14 cellular contexts compared by ENCODE assay signal in the genomic region with DNA sequence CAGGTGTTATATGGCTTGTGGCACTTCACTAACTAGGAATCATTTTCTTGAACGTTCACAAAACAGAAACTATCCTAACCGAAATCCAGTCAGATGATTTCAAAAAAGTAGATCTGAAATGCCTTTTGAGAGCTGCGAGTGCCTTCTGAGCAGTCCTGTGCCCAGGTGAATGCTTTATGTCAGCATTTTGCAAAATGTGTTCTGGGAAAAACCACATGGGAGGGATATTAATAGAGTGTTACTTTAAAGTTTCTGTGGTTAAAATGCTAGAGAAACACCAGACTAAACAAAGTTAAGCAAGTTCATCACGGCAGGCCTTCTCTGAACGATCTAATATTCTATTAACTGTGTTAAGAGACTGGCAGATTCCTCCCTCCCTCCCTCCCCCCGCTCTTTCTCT. TPM values are rescaled to one million over a fixed set of nuclear protein-coding genes. Genes with fewer than 3 reads are reported as not detected.
DNase-seq lines count a peak whose midpoint lies in the region; ATAC-seq and TF ChIP-seq lines count a peak whose summit lies in the region.
"Had no signal": no experiment of that assay in that cellular context is flagged by ENCODE, and none has a peak within 500 bp of the region (broad histone marks: within the 10 kb centered on the region; RNA-seq: fewer than 3 reads in every experiment).

No MANE protein-coding gene starts in this region.

- H3K27ac ChIP-seq in BLaER1, result no peak overlapping the region
- no peak overlapping the region for H3K27ac ChIP-seq in CD8-positive, alpha-beta T cell (ENCODE audit: low read depth, low read length)

- H3K27me3 ChIP-seq in BLaER1, result no peaks in the 10 kb centered on the region
- H3K27me3 ChIP-seq in CD8-positive, alpha-beta T cell (ENCODE audit: insufficient read depth, low read length), result no peaks in the 10 kb centered on the region

- H3K4me1 ChIP-seq in BLaER1, result peaks cover 38% of the 10 kb centered on the region
- H3K4me1 ChIP-seq in CD8-positive, alpha-beta T cell (ENCODE audit: insufficient read depth, low read length), result peaks cover 6% of the 10 kb centered on the region

- CTCF ChIA-PET in CD8-positive, alpha-beta T cell (lab: Charles Lee), result no interaction called here

- no peaks in the 10 kb centered on the region for H3K9me3 ChIP-seq in BLaER1
- H3K9me3 ChIP-seq in CD8-positive, alpha-beta T cell (ENCODE audit: low read length), result no peaks in the 10 kb centered on the region

- intact Hi-C loops in CD8-positive, alpha-beta T cell (cut with DNase I, micrococcal nuclease), result loop anchor here (5.0 kb wide), 2 partner anchors 144 to 154 kb away; no protein-coding TSS in a partner anchor

- peak overlapping the region; percentile 5 for H3K4me3 Mint-ChIP-seq in CD8-positive, alpha-beta T cell
- peak overlapping the region; percentile 82 for H3K4me3 Mint-ChIP-seq in T-helper 2 cell treated with Interferon-gamma antibody and Interleukin-4, amounts not matched to agents 5 μg/mL and 100 μg/mL, for 36 hours
- H3K4me3 Mint-ChIP-seq in immature natural killer cell, result peak overlapping the region in 4 of 5 donors; percentile 49 to 97 (median 92)

- H4K20me1 ChIP-seq in BLaER1, result no peaks in the 10 kb centered on the region

- H3K9ac ChIP-seq in BLaER1, result no peak overlapping the region

- H3K9me3 Mint-ChIP-seq in CD8-positive, alpha-beta T cell, result no peaks in the 10 kb centered on the region
- peaks cover 5% of the 10 kb centered on the region for H3K9me3 Mint-ChIP-seq in T-helper 2 cell treated with Interferon-gamma antibody and Interleukin-4, amounts not matched to agents 5 μg/mL and 100 μg/mL, for 36 hours
- no peaks in the 10 kb centered on the region for H3K9me3 Mint-ChIP-seq in immature natural killer cell

- H3K27me3 Mint-ChIP-seq in CD8-positive, alpha-beta T cell (ENCODE audit: low read depth), result peaks cover 5% of the 10 kb centered on the region
- no peaks in the 10 kb centered on the region for H3K27me3 Mint-ChIP-seq in T-helper 2 cell treated with Interferon-gamma antibody and Interleukin-4, amounts not matched to agents 5 μg/mL and 100 μg/mL, for 36 hours (ENCODE audit: low read depth)
- peaks cover 0 to 9% (median 3%) of the 10 kb centered on the region in 3 donors for H3K27me3 Mint-ChIP-seq in immature natural killer cell (ENCODE audit: low read depth in 3 of 3)

- DNase-seq in CD8-positive, alpha-beta T cell, result no peak
- no peak for DNase-seq in T-helper 2 cell treated with Interferon-gamma antibody and Interleukin-4, amounts not matched to agents 5 μg/mL and 100 μg/mL, for 36 hours (ENCODE audit: low spot score)
- DNase-seq in immature natural killer cell, result no peak
- DNase-seq in effector CD8-positive, alpha-beta T cell (lab: John Stamatoyannopoulos, UW), result no peak
- DNase-seq: AML-193, caudate nucleus, DMS153, H7, kidney glomerular epithelial cell, NCI-H2029 treated with DMSO at 0.1 percent for 48 hours, NCI-H524 treated with DMSO at 0.1 percent for 48 hours had no signal

- no peak overlapping the region for H3K4me3 ChIP-seq in BLaER1
- H3K4me3 ChIP-seq in CD8-positive, alpha-beta T cell (ENCODE audit: low read depth, low read length), result no peak overlapping the region

- H3K36me3 ChIP-seq in BLaER1, result no peaks in the 10 kb centered on the region
- H3K36me3 ChIP-seq in CD8-positive, alpha-beta T cell (ENCODE audit: insufficient read depth, low read length), result no peaks in the 10 kb centered on the region

- no peaks in the 10 kb centered on the region for H3K36me3 Mint-ChIP-seq in CD8-positive, alpha-beta T cell
- H3K36me3 Mint-ChIP-seq in T-helper 2 cell treated with Interferon-gamma antibody and Interleukin-4, amounts not matched to agents 5 μg/mL and 100 μg/mL, for 36 hours (ENCODE audit: low read depth), result no peaks in the 10 kb centered on the region
- H3K36me3 Mint-ChIP-seq in immature natural killer cell, result no peaks in the 10 kb centered on the region

- no peak for ATAC-seq in CD8-positive, alpha-beta T cell
- no peak for ATAC-seq in HG03097 (IDR thresholded peaks at IDR 0.05; ENCODE audit: low FRiP score, unreplicated experiment)
- no peak for ATAC-seq in HG03460 (IDR thresholded peaks at IDR 0.05; ENCODE audit: unreplicated experiment)

- H3K4me1 Mint-ChIP-seq in CD8-positive, alpha-beta T cell (ENCODE audit: low read depth), result peaks cover 14% of the 10 kb centered on the region
- peaks cover 34% of the 10 kb centered on the region for H3K4me1 Mint-ChIP-seq in T-helper 2 cell treated with Interferon-gamma antibody and Interleukin-4, amounts not matched to agents 5 μg/mL and 100 μg/mL, for 36 hours (ENCODE audit: low read depth)
- H3K4me1 Mint-ChIP-seq in immature natural killer cell, result peaks cover 37 to 44% of the 10 kb centered on the region in 2 donors

- H3K27ac Mint-ChIP-seq in CD8-positive, alpha-beta T cell, result no peak overlapping the region
- H3K27ac Mint-ChIP-seq in T-helper 2 cell treated with Interferon-gamma antibody and Interleukin-4, amounts not matched to agents 5 μg/mL and 100 μg/mL, for 36 hours, result peak overlapping the region; percentile 91
- H3K27ac Mint-ChIP-seq in immature natural killer cell, result peak overlapping the region in 5 of 6 donors; percentile 18 to 87 (median 80)

- TF ChIP-seq CTCF in CD8-positive, alpha-beta T cell (IDR thresholded peaks at IDR 0.05), result no peak

- 0 out of 2 replicates have a peak overlapping the region, but pooled peaks have one; percentile 27 for H3K4me2 ChIP-seq in BLaER1

- POLR2A ChIA-PET in CD8-positive, alpha-beta T cell (lab: Charles Lee), result no interaction called here

RNA-seq across cellular contexts. Expression of a gene that starts 15.8 kb away (rescaled TPM):
- 1 to 10 TPM; 1.1 to 1.6 TPM for total RNA-seq in CD8-positive, alpha-beta T cell
- polyA plus RNA-seq in immature natural killer cell, result 10 to 100 TPM; 16.9 to 30.3 (median 17.5) TPM

Comparison
In these comparisons a context has a peak if more than half of its experiments do, and no peak if none do; other contexts are left out.
1. H3K4me3 Mint-ChIP-seq: peak in every context shown above with its lines; median percentile 92 in immature natural killer cell; 82 in T-helper 2 cell treated with Interferon-gamma antibody and Interleukin-4, amounts not matched to agents 5 μg/mL and 100 μg/mL, for 36 hours; 5 in CD8-positive, alpha-beta T cell.